In the genomic region with DNA sequence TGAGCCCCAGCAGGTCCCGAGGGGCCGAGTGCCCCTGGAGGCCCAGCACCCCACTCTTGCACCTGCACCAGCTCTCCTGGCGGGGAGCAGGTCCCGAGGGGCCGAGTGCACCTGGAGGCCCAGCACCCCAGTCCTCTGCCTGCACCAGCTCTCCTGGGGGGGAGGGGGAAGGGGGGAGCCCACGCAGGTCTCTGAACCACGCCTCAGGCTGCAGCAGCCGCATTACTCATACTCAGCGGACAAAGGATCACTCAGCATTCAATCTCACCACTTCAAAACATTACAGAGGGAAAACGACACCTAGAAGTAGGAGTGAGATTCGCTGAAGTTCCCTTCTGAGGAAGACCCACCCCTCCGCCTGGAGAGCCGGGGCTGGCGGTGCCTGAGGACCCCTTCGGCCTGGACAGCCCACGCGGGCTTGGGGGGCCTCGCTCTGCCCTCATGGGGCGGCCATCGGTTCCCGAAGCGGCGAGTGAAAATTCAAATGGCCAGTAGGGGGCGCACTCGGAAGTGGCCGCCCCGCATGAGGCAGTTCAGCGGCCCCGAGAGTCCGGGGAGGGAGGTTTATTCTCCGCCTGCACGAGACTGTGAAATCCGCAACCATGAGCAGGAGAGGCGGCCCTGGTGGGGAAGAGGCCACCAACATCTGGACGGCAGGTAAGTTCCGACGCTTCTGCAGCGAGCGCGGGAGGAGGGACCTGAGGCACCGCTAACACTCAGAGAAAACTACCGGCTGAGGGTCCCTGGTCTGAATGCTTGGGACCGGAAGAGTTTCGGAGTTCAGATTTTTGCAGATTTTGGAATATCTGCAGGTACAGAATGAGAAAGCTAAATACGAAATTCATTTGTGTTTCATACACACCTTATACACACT, we compare ENCODE assay signal across 1 cellular context.
A peak's percentile ranks its signal among the peaks of the same experiment; 100 is the strongest.
TF ChIP-seq lines count a peak whose summit lies in the region.

No MANE protein-coding gene starts in this region.

TF ChIP-seq in K562, 482 proteins besides CTCF, POLR2A, EP300 and RAD21 (continued from another document and continues in another):
- TF ChIP-seq CTCFL (IDR thresholded peaks at IDR 0.05; ENCODE audit: borderline replicate concordance, insufficient read depth, low read depth, low read length, poor library complexity, severe bottlenecking) (peak; percentile 69), ZHX1 (conservative IDR thresholded peaks at IDR 0.05; ENCODE audit: low read length) (no peak), MXI1 (IDR thresholded peaks at IDR 0.05; ENCODE audit: low read depth, low read length) (no peak), DIDO1 (tag; IDR thresholded peaks at IDR 0.05; ENCODE audit: low read depth) (no peak), CREB1 (IDR thresholded peaks at IDR 0.05) (no peak), CREB1 (CRISPR knock-in tag; IDR thresholded peaks at IDR 0.05) (no peak), CCAR2 (IDR thresholded peaks at IDR 0.05; ENCODE audit: low read depth, low read length) (no peak), PCBP1 (IDR thresholded peaks at IDR 0.05; ENCODE audit: low read depth, low read length, poor library complexity, severe bottlenecking) (peak; percentile 36), MIER1 (IDR thresholded peaks at IDR 0.05; ENCODE audit: low read depth) (no peak), MAZ (CRISPR knock-in tag; conservative IDR thresholded peaks at IDR 0.05 in 1 of 2, IDR thresholded peaks at IDR 0.05 in 1 of 2) (peak in 1 of 2 experiments; percentile 52; a peak in 1 of 4 replicates), CBX1 (IDR thresholded peaks at IDR 0.05; ENCODE audit: low read depth) (0 out of 2 replicates have a peak, but pooled peaks have one; percentile 38), TBL1XR1 (IDR thresholded peaks at IDR 0.05; ENCODE audit: low read length in 2 of 2) (no peak), RBM15 (IDR thresholded peaks at IDR 0.05; ENCODE audit: insufficient read depth, low read length) (no peak), NFYB (IDR thresholded peaks at IDR 0.05; ENCODE audit: extremely low read depth, insufficient read length) (no peak), SNAPC5 (CRISPR knock-in tag; IDR thresholded peaks at IDR 0.05) (no peak), SMARCE1 (IDR thresholded peaks at IDR 0.05) (0 out of 2 replicates have a peak, but pooled peaks have one; percentile 8), YY1 (IDR thresholded peaks at IDR 0.05; ENCODE audit: borderline replicate concordance in 1 of 3, control insufficient read depth in 1 of 3, extremely low read depth in 1 of 3, insufficient read depth in 3 of 3, insufficient read length in 1 of 3, insufficient replicate concordance in 2 of 3, low read depth in 1 of 3, low read length in 2 of 3) (peak; percentile 18 to 84 (median 72)), ZNF407 (IDR thresholded peaks at IDR 0.05; ENCODE audit: low read depth) (no peak), GATAD2A (IDR thresholded peaks at IDR 0.05) (0 out of 2 replicates have a peak, but pooled peaks have one; percentile 34), ATF1 (CRISPR knock-in tag; IDR thresholded peaks at IDR 0.05) (no peak), ATF1 (tag; IDR thresholded peaks at IDR 0.05) (0 out of 2 replicates have a peak, but pooled peaks have one; percentile 35), ZNF518B (CRISPR knock-in tag; IDR thresholded peaks at IDR 0.05) (no peak), TARDBP (IDR thresholded peaks at IDR 0.05) (peak; percentile 53; the same call in 1 of the 2 replicates), SMC3 (conservative IDR thresholded peaks at IDR 0.05; ENCODE audit: insufficient read depth, low read depth, low read length) (0 out of 2 replicates have a peak, but pooled peaks have one; percentile 11), MYC (IDR thresholded peaks at IDR 0.05; ENCODE audit: low read depth, low read length) (peak; percentile 76), MYC (CRISPR knock-in tag; IDR thresholded peaks at IDR 0.05; ENCODE audit: borderline replicate concordance, low read depth) (no peak), SMAD3 (CRISPR knock-in tag; conservative IDR thresholded peaks at IDR 0.05) (no peak), ZNF280A (IDR thresholded peaks at IDR 0.05; ENCODE audit: low read depth, partially characterized antibody) (no peak)
- TF ChIP-seq, protein P1, sequence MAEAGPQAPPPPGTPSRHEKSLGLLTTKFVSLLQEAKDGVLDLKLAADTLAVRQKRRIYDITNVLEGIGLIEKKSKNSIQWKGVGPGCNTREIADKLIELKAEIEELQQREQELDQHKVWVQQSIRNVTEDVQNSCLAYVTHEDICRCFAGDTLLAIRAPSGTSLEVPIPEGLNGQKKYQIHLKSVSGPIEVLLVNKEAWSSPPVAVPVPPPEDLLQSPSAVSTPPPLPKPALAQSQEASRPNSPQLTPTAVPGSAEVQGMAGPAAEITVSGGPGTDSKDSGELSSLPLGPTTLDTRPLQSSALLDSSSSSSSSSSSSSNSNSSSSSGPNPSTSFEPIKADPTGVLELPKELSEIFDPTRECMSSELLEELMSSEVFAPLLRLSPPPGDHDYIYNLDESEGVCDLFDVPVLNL (CRISPR knock-in tag; IDR thresholded peaks at IDR 0.05; ENCODE audit: low read depth), result no peak
- TF ChIP-seq, protein P2, sequence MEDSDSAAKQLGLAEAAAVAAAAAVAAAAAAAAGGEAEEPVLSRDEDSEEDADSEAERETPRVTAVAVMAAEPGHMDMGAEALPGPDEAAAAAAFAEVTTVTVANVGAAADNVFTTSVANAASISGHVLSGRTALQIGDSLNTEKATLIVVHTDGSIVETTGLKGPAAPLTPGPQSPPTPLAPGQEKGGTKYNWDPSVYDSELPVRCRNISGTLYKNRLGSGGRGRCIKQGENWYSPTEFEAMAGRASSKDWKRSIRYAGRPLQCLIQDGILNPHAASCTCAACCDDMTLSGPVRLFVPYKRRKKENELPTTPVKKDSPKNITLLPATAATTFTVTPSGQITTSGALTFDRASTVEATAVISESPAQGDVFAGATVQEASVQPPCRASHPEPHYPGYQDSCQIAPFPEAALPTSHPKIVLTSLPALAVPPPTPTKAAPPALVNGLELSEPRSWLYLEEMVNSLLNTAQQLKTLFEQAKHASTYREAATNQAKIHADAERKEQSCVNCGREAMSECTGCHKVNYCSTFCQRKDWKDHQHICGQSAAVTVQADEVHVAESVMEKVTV (CRISPR knock-in tag; IDR thresholded peaks at IDR 0.05), result peak; percentile 35; the same call in 1 of the 2 replicates
